15 cellular contexts compared by ENCODE assay signal in the genomic region with DNA sequence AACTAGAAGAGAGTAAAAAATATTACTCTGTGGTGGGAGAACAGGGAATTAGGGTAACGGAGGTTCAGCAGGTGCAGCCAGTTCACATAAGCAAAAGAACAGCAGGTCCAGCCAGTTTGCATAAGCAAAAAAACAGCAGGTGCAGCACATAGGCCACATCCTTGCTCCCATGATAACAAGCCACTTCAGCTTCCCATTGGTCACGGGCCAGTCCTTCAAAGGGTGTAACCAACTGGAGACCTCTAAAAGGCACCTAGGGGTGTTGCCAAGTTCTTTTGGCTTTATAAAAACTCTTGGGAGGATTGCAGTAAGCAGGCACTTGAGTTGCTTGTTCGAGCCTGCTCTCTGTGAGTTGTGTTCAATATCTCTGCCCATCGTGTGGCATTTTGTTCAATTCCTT.
A peak's percentile ranks its signal among the peaks of the same experiment; 100 is the strongest.
DNase-seq lines count a peak whose midpoint lies in the region; ATAC-seq and TF ChIP-seq lines count a peak whose summit lies in the region.
"Had no signal": no experiment of that assay in that cellular context is flagged by ENCODE, and none has a peak within 500 bp of the region (broad histone marks: within the 10 kb centered on the region; RNA-seq: fewer than 3 reads in every experiment).

No MANE protein-coding gene starts in this region.

- ATAC-seq in stimulated activated naive CD8-positive, alpha-beta T cell treated with anti-CD3 and anti-CD28 coated beads, Interleukin-15, amount 100 ng/mL, for 72 hours, result no peak
- ATAC-seq in activated CD8-positive, alpha-beta T cell treated with anti-CD3 and anti-CD28 coated beads, Interleukin-2, amount 10 ng/mL, durations not matched to agents 7 days and 5 days, result no peak

- CTCF ChIA-PET in activated CD8-positive, alpha-beta T cell treated with anti-CD3 and anti-CD28 coated beads, Interleukin-2, amount 10 ng/mL, durations not matched to agents 7 days and 5 days (lab: Charles Lee), result no interaction called here

- H3K36me3 Mint-ChIP-seq in glutamatergic neuron (ENCODE audit: unreplicated experiment), result no peaks in the 10 kb centered on the region
- no peaks in the 10 kb centered on the region for H3K36me3 Mint-ChIP-seq in activated CD8-positive, alpha-beta T cell treated with anti-CD3 and anti-CD28 coated beads, Interleukin-2, amount 10 ng/mL, durations not matched to agents 7 days and 5 days (ENCODE audit: low read depth)

- no peak for TF ChIP-seq CTCF in glutamatergic neuron (IDR thresholded peaks at IDR 0.05; ENCODE audit: partially characterized antibody, unreplicated experiment)

- H3K4me3 Mint-ChIP-seq in glutamatergic neuron (ENCODE audit: unreplicated experiment), result no peak overlapping the region
- no peak overlapping the region for H3K4me3 Mint-ChIP-seq in stimulated activated naive CD8-positive, alpha-beta T cell treated with anti-CD3 and anti-CD28 coated beads, Interleukin-15, amount 100 ng/mL, for 72 hours
- no peak overlapping the region for H3K4me3 Mint-ChIP-seq in activated CD8-positive, alpha-beta T cell treated with anti-CD3 and anti-CD28 coated beads, Interleukin-2, amount 10 ng/mL, durations not matched to agents 7 days and 5 days
- H3K4me3 Mint-ChIP-seq: CD8-positive, alpha-beta memory T cell had no signal

- no peaks in the 10 kb centered on the region for H3K4me1 Mint-ChIP-seq in glutamatergic neuron (ENCODE audit: low read depth, unreplicated experiment)
- no peaks in the 10 kb centered on the region for H3K4me1 Mint-ChIP-seq in stimulated activated naive CD8-positive, alpha-beta T cell treated with anti-CD3 and anti-CD28 coated beads, Interleukin-15, amount 100 ng/mL, for 72 hours
- no peaks in the 10 kb centered on the region for H3K4me1 Mint-ChIP-seq in activated CD8-positive, alpha-beta T cell treated with anti-CD3 and anti-CD28 coated beads, Interleukin-2, amount 10 ng/mL, durations not matched to agents 7 days and 5 days (ENCODE audit: low read depth)

- POLR2A ChIA-PET in activated CD8-positive, alpha-beta T cell treated with anti-CD3 and anti-CD28 coated beads, Interleukin-2, amount 10 ng/mL, durations not matched to agents 7 days and 5 days (lab: Charles Lee), result no interaction called here

- H3K27me3 Mint-ChIP-seq in glutamatergic neuron (ENCODE audit: unreplicated experiment), result peaks cover 2% of the 10 kb centered on the region
- no peaks in the 10 kb centered on the region for H3K27me3 Mint-ChIP-seq in stimulated activated naive CD8-positive, alpha-beta T cell treated with anti-CD3 and anti-CD28 coated beads, Interleukin-15, amount 100 ng/mL, for 72 hours
- H3K27me3 Mint-ChIP-seq in activated CD8-positive, alpha-beta T cell treated with anti-CD3 and anti-CD28 coated beads, Interleukin-2, amount 10 ng/mL, durations not matched to agents 7 days and 5 days (ENCODE audit: low read depth), result peaks cover 3% of the 10 kb centered on the region
- H3K27me3 Mint-ChIP-seq: CD8-positive, alpha-beta memory T cell had no signal

- no peaks in the 10 kb centered on the region for H3K9me3 Mint-ChIP-seq in glutamatergic neuron (ENCODE audit: unreplicated experiment)
- H3K9me3 Mint-ChIP-seq in stimulated activated naive CD8-positive, alpha-beta T cell treated with anti-CD3 and anti-CD28 coated beads, Interleukin-15, amount 100 ng/mL, for 72 hours, result peaks cover 0 to 9% of the 10 kb centered on the region in 2 donors
- H3K9me3 Mint-ChIP-seq in activated CD8-positive, alpha-beta T cell treated with anti-CD3 and anti-CD28 coated beads, Interleukin-2, amount 10 ng/mL, durations not matched to agents 7 days and 5 days (ENCODE audit: insufficient read depth), result no peaks in the 10 kb centered on the region
- H3K9me3 Mint-ChIP-seq: CD8-positive, alpha-beta memory T cell had no signal

- no peak overlapping the region for H3K27ac Mint-ChIP-seq in glutamatergic neuron (ENCODE audit: unreplicated experiment)
- H3K27ac Mint-ChIP-seq in stimulated activated naive CD8-positive, alpha-beta T cell treated with anti-CD3 and anti-CD28 coated beads, Interleukin-15, amount 100 ng/mL, for 72 hours, result no peak overlapping the region
- no peak overlapping the region for H3K27ac Mint-ChIP-seq in activated CD8-positive, alpha-beta T cell treated with anti-CD3 and anti-CD28 coated beads, Interleukin-2, amount 10 ng/mL, durations not matched to agents 7 days and 5 days
- H3K27ac Mint-ChIP-seq: CD8-positive, alpha-beta memory T cell had no signal

- DNase-seq in NCI-H1092 (lab: John Stamatoyannopoulos, UW) (peak; percentile 5), NCI-H1092 treated with DMSO at 0.1 percent for 48 hours (lab: John Stamatoyannopoulos, UW) (no peak), DMS79 (lab: John Stamatoyannopoulos, UW) (peak; percentile 38), NCI-H1436 treated with DMSO at 0.1 percent for 48 hours (lab: John Stamatoyannopoulos, UW) (peak; percentile 52), NCI-H748 treated with DMSO at 0.1 percent for 48 hours (lab: John Stamatoyannopoulos, UW) (peak; percentile 23), glutamatergic neuron (no peak)
- DNase-seq in stimulated activated naive CD8-positive, alpha-beta T cell treated with anti-CD3 and anti-CD28 coated beads, Interleukin-15, amount 100 ng/mL, for 72 hours, result no peak
- DNase-seq in activated CD8-positive, alpha-beta T cell treated with anti-CD3 and anti-CD28 coated beads, Interleukin-2, amount 10 ng/mL, durations not matched to agents 7 days and 5 days, result no peak
- DNase-seq: 8988T; CD8-positive, alpha-beta memory T cell; EL; H7; NCI-H1694; NCI-H82; SIG-M5 had no signal

Comparison
In these comparisons a context has a peak if more than half of its experiments do, and no peak if none do; other contexts are left out.
1. DNase-seq: peak in NCI-H1092 (single experiment), DMS79 (single experiment), NCI-H1436 treated with DMSO at 0.1 percent for 48 hours (single experiment) and NCI-H748 treated with DMSO at 0.1 percent for 48 hours (single experiment); none in NCI-H1092 treated with DMSO at 0.1 percent for 48 hours (single experiment), glutamatergic neuron (single experiment), stimulated activated naive CD8-positive, alpha-beta T cell treated with anti-CD3 and anti-CD28 coated beads, Interleukin-15, amount 100 ng/mL, for 72 hours (0 of 2) and activated CD8-positive, alpha-beta T cell treated with anti-CD3 and anti-CD28 coated beads, Interleukin-2, amount 10 ng/mL, durations not matched to agents 7 days and 5 days (single experiment).